ENCODE assay signal across 13 cellular contexts in the genomic region with DNA sequence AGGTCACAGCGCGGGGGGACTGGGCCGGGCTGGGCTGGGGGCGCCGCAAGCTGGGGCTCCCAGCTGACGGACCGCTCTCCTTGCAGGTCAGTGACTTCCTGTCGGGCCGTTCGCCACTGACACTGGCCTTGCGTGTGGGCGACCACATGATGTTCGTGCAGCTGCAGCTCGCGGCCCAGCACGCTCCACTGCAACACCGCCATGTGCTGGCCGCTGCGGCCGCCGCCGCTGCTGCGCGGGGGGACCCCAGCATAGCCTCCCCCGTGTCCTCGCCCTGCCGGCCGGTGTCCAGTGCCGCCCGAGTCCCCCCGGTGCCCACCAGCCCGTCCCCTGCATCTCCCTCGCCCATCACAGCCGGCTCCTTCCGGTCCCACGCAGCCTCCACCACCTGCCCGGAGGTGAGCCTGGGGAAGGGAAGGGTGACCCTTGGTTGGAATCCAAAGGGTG. TPM values are rescaled to one million over a fixed set of nuclear protein-coding genes. Genes with fewer than 3 reads are reported as not detected.
DNase-seq lines count a peak whose midpoint lies in the region; ATAC-seq and TF ChIP-seq lines count a peak whose summit lies in the region.
"Had no signal": no experiment of that assay in that cellular context is flagged by ENCODE, and none has a peak within 500 bp of the region (broad histone marks: within the 10 kb centered on the region; RNA-seq: fewer than 3 reads in every experiment).

No MANE protein-coding gene starts in this region.

- WGBS in ovary, 3 donors = 77 to 83% (median 81%) methylated on average over 34 to 37 of the region's 37 CpGs

- H3K36me3 ChIP-seq in BJ (ENCODE audit: control insufficient read depth, insufficient read depth, low read length) = peaks cover 56% of the 10 kb centered on the region
- peaks cover 74% of the 10 kb centered on the region for H3K36me3 ChIP-seq in RWPE2 (ENCODE audit: low read depth)
- peaks cover 51% of the 10 kb centered on the region for H3K36me3 ChIP-seq in fibroblast of lung (ENCODE audit: control insufficient read depth, insufficient read depth, low read length)
- H3K36me3 ChIP-seq in ovary = no peaks in the 10 kb centered on the region

- no peaks in the 10 kb centered on the region for H3K9me3 ChIP-seq in RWPE2 (ENCODE audit: severe bottlenecking)
- H3K9me3 ChIP-seq in fibroblast of lung (ENCODE audit: control insufficient read depth, insufficient read depth, low read depth, low read length) = no peaks in the 10 kb centered on the region
- H3K9me3 ChIP-seq in ovary = no peaks in the 10 kb centered on the region
- H3K9me3 ChIP-seq: HAP-1 had no signal

- H3K27ac ChIP-seq in RWPE2 (ENCODE audit: poor library complexity, severe bottlenecking) = peak overlapping the region; percentile 97
- H3K27ac ChIP-seq in fibroblast of lung (ENCODE audit: insufficient read depth, low read length) = peak overlapping the region; percentile 97
- peak overlapping the region; percentile 87 to 89 for H3K27ac ChIP-seq in ovary

- H3K27me3 ChIP-seq in BJ (ENCODE audit: control insufficient read depth, insufficient read depth, low read length) (no peaks in the 10 kb centered on the region), RWPE2 (ENCODE audit: insufficient read depth, poor library complexity, severe bottlenecking) (no peaks in the 10 kb centered on the region), fibroblast of lung (ENCODE audit: control insufficient read depth, insufficient read depth, low read length) (no peaks in the 10 kb centered on the region), ovary (no peaks in the 10 kb centered on the region)

- peak overlapping the region; percentile 82 for H3K4me2 ChIP-seq in fibroblast of lung (ENCODE audit: extremely low read depth, insufficient read depth, low read length)

- H3K9ac ChIP-seq in fibroblast of lung (ENCODE audit: insufficient read depth, low read length) = peak overlapping the region; percentile 88

- CTCF ChIA-PET in BJ (lab: Yijun Ruan, JAX) = interaction anchor here (1.5 to 6.2 kb wide), 5 partner anchors 8 to 21 kb away, joined by 3 to 104 read pairs (median 11); partner anchors contain the start of genes CIRBP and FAM174C

- no peak for TF ChIP-seq EP300 in ovary (IDR thresholded peaks at IDR 0.05)

- DNase-seq in BJ (ENCODE audit: low read depth) (no peak), RWPE2 (ENCODE audit: low spot score) (no peak), fibroblast of lung (ENCODE audit: low read depth in 2 of 2) (no peak), ovary (peak in 2 of 5 donors; percentile 52 to 56), NCI-H1092 treated with DMSO at 0.1 percent for 48 hours (lab: John Stamatoyannopoulos, UW) (no peak), germinal center (ENCODE audit: low spot score) (no peak)
- DNase-seq: activated CD4-positive, alpha-beta T cell treated with anti-CD3 and anti-CD28 coated beads for 48 hours; effector CD8-positive, alpha-beta T cell; EL; NCI-H1436 treated with DMSO at 0.1 percent for 48 hours had no signal

- peaks cover 73% of the 10 kb centered on the region for H3K79me2 ChIP-seq in fibroblast of lung (ENCODE audit: control insufficient read depth, insufficient read depth, low read length)

- no peak overlapping the region for H2AFZ ChIP-seq in fibroblast of lung (ENCODE audit: low read length)

- no peak for TF ChIP-seq POLR2A in ovary (IDR thresholded peaks at IDR 0.05)

- H3K4me1 ChIP-seq in RWPE2 (ENCODE audit: insufficient read depth, poor library complexity, severe bottlenecking) (peaks cover 26% of the 10 kb centered on the region), fibroblast of lung (ENCODE audit: control insufficient read depth, extremely low read depth, insufficient read depth, low read length) (peaks cover 34% of the 10 kb centered on the region), ovary (ENCODE audit: insufficient read depth) (peaks cover 27% of the 10 kb centered on the region)
- H3K4me1 ChIP-seq: HAP-1 had no signal

- ATAC-seq in RWPE2 (ENCODE audit: low read depth) (no peak), GM21737 (IDR thresholded peaks at IDR 0.05; ENCODE audit: unreplicated experiment) (no peak), GM21390 (IDR thresholded peaks at IDR 0.05; ENCODE audit: unreplicated experiment) (no peak)

- TF ChIP-seq CTCF in BJ (IDR thresholded peaks at IDR 0.05; ENCODE audit: insufficient read depth, low read depth, low read length) (no peak), RWPE2 (IDR thresholded peaks at IDR 0.05; ENCODE audit: poor library complexity, severe bottlenecking) (no peak), fibroblast of lung (conservative IDR thresholded peaks at IDR 0.05 in 1 of 2, IDR thresholded peaks at IDR 0.05 in 1 of 2; ENCODE audit: low read depth in 1 of 2, low read length in 2 of 2) (no peak), ovary (IDR thresholded peaks at IDR 0.05) (no peak)

- H3K4me3 ChIP-seq in BJ (ENCODE audit: low read depth, low read length) (peak overlapping the region; percentile 73), RWPE2 (ENCODE audit: severe bottlenecking) (no peak overlapping the region), fibroblast of lung (replicated peaks in 1 of 4; ENCODE audit: control extremely low read depth in 1 of 4, insufficient read depth in 1 of 4, low read depth in 3 of 4, low read length in 4 of 4) (peak overlapping the region in 3 of 4 experiments; percentile 45 to 95 (median 64)), ovary (peak overlapping the region; percentile 65)
- H3K4me3 ChIP-seq: HAP-1 had no signal

- intact Hi-C loops in ovary (cut with DNase I) = no loop called here

- H4K20me1 ChIP-seq in fibroblast of lung (ENCODE audit: control insufficient read depth, extremely low read depth, insufficient read depth, low read length) = no peaks in the 10 kb centered on the region

- POLR2A ChIA-PET in BJ (lab: Charles Lee) = interaction anchor here (1.7 to 2.3 kb wide), 2 partner anchors 12 to 15 kb away, joined by 12 to 44 read pairs; partner anchors contain the start of gene CIRBP

RNA-seq across cellular contexts. Expression of gene MIDN, which starts 5.7 kb away (rescaled TPM):
- polyA plus RNA-seq in BJ (2011; rRNA removed) = 6.9 and 8.4 TPM in 2 replicates
- polyA minus RNA-seq in BJ (2011; rRNA and poly(A)+ RNA removed) = 21.3 and 25.6 TPM in 2 replicates
- total RNA-seq in fibroblast of lung = 13.6 and 18.8 TPM in 2 replicates
- polyA plus RNA-seq in fibroblast of lung = 12.0 and 18.0 TPM in 2 replicates
- polyA plus RNA-seq in fibroblast of lung (2012) = 30.3 and 40.2 TPM in 2 replicates
- 27.6 and 36.6 TPM in 2 replicates for polyA minus RNA-seq in fibroblast of lung (ENCODE audit: low replicate concordance)
- 100 to 1,000 TPM in 5 of 7 donors, 10 to 100 TPM in 2; 44.9 to 261 (median 107) TPM for total RNA-seq in ovary
- 10 to 100 TPM; 10.1 to 26.7 TPM for polyA plus RNA-seq in ovary

RNA-seq across cellular contexts. Expression of gene ATP5F1D, which starts 12.6 kb away (rescaled TPM):
- polyA plus RNA-seq in BJ (2011; rRNA removed) = 57.9 and 65.1 TPM in 2 replicates
- 29.1 and 30.1 TPM in 2 replicates for polyA minus RNA-seq in BJ (2011; rRNA and poly(A)+ RNA removed)
- total RNA-seq in fibroblast of lung = 13.4 and 20.5 TPM in 2 replicates
- 53.8 and 79.8 TPM in 2 replicates for polyA plus RNA-seq in fibroblast of lung
- 174 and 278 TPM in 2 replicates for polyA plus RNA-seq in fibroblast of lung (2012)
- 23.2 and 31.0 TPM in 2 replicates for polyA minus RNA-seq in fibroblast of lung (ENCODE audit: low replicate concordance)
- total RNA-seq in ovary = 100 to 1,000 TPM in 6 of 7 donors, 10 to 100 TPM in 1; 71.9 to 218 (median 148) TPM
- 100 to 1,000 TPM in 1 of 2 donors, 1 to 10 TPM in 1; 1.3 to 110 TPM for polyA plus RNA-seq in ovary

RNA-seq across cellular contexts. Expression of gene CIRBP, which starts 15.0 kb away (rescaled TPM):
- polyA plus RNA-seq in BJ (2011; rRNA removed) (342 and 372 TPM in 2 replicates), fibroblast of lung (260 and 298 TPM in 2 replicates), ovary (1,000 to 10,000 TPM in 1 of 2 donors, 100 to 1,000 TPM in 1; 610 to 1,254 TPM)
- 69.9 and 93.9 TPM in 2 replicates for polyA minus RNA-seq in BJ (2011; rRNA and poly(A)+ RNA removed)
- total RNA-seq in fibroblast of lung (104 and 110 TPM in 2 replicates), ovary (100 to 1,000 TPM; 602 to 917 (median 855) TPM)
- polyA plus RNA-seq in fibroblast of lung (2012) = 315 and 327 TPM in 2 replicates
- polyA minus RNA-seq in fibroblast of lung (ENCODE audit: low replicate concordance) = 45.9 and 74.1 TPM in 2 replicates

RNA-seq across cellular contexts. Expression of gene CBARP, which starts 16.3 kb away (rescaled TPM):
- polyA plus RNA-seq in BJ (2011; rRNA removed) (0.97 and 1.6 TPM in 2 replicates), fibroblast of lung (0.31 and 1.0 TPM in 2 replicates), ovary (under 1 TPM in 1 of 2 donors, not detected in 1; 0.45 TPM)
- polyA minus RNA-seq in BJ (2011; rRNA and poly(A)+ RNA removed) = 0.62 and 0.67 TPM in 2 replicates
- total RNA-seq in fibroblast of lung (1.5 TPM in 2 replicates), ovary (10 to 100 TPM in 2 of 7 donors, 1 to 10 TPM in 2, under 1 TPM in 3; 0.61 to 21.1 (median 2.4) TPM)
- 2.1 and 5.0 TPM in 2 replicates for polyA plus RNA-seq in fibroblast of lung (2012)
- 0.94 and 3.6 TPM in 2 replicates for polyA minus RNA-seq in fibroblast of lung (ENCODE audit: low replicate concordance)

RNA-seq across cellular contexts. Expression of gene FAM174C, which starts 21.2 kb away (rescaled TPM):
- polyA plus RNA-seq in BJ (2011; rRNA removed) (24.6 and 37.5 TPM in 2 replicates), fibroblast of lung (16.1 and 23.7 TPM in 2 replicates), ovary (10 to 100 TPM in 1 of 2 donors, under 1 TPM in 1; 0.30 to 35.2 TPM)
- 8.6 TPM in 2 replicates for polyA minus RNA-seq in BJ (2011; rRNA and poly(A)+ RNA removed)
- total RNA-seq in fibroblast of lung (22.5 and 24.7 TPM in 2 replicates), ovary (10 to 100 TPM; 21.7 to 72.5 (median 26.7) TPM)
- 34.6 and 64.3 TPM in 2 replicates for polyA plus RNA-seq in fibroblast of lung (2012)
- 12.0 and 14.1 TPM in 2 replicates for polyA minus RNA-seq in fibroblast of lung (ENCODE audit: low replicate concordance)
